Comparison of ENCODE assay signal across 12 cellular contexts in genomic region chr7:40008218-40008815, GRCh38. TPM values are rescaled to one million over a fixed set of nuclear protein-coding genes. Genes with fewer than 3 reads are reported as not detected.
DNase-seq lines count a peak whose midpoint lies in the region; ATAC-seq and TF ChIP-seq lines count a peak whose summit lies in the region.
"Had no signal": no experiment of that assay in that cellular context is flagged by ENCODE, and none has a peak within 500 bp of the region (broad histone marks: within the 10 kb centered on the region; RNA-seq: fewer than 3 reads in every experiment).

No MANE protein-coding gene starts in this region.

- H3K4me3 ChIP-seq in adipocyte (ENCODE audit: low read length) (no peak overlapping the region), fibroblast of pulmonary artery (replicated peaks; ENCODE audit: low read depth, low read length) (no peak overlapping the region)
- H3K4me3 ChIP-seq: gastroesophageal sphincter, K562 had no signal

- no peak for DNase-seq in activated CD4-positive, alpha-beta memory T cell treated with anti-CD3 and anti-CD28 coated beads for 36 hours
- DNase-seq in activated CD4-positive, alpha-beta memory T cell treated with anti-CD3 and anti-CD28 coated beads, Interleukin-2, amount 10 ng/mL, durations not matched to agents 7 days and 5 days, result no peak
- DNase-seq in adipocyte (ENCODE audit: low read depth) (peak; percentile 89), fibroblast of pulmonary artery (ENCODE audit: low read depth) (peak; percentile 63), stromal cell of bone marrow (ENCODE audit: low read depth) (peak; percentile 72), CD14-positive monocyte (ENCODE audit: low spot score) (no peak)
- DNase-seq: NCI-H2029 treated with DMSO at 0.1 percent for 48 hours; stimulated activated CD4-positive, alpha-beta T cell treated with anti-CD3 and anti-CD28 coated beads, Interleukin-4, amount 100 ng/mL, for 4 hours had no signal

- peaks cover 18% of the 10 kb centered on the region for H3K4me1 Mint-ChIP-seq in activated CD4-positive, alpha-beta memory T cell treated with anti-CD3 and anti-CD28 coated beads for 36 hours (ENCODE audit: low read depth)
- peaks cover 3% of the 10 kb centered on the region for H3K4me1 Mint-ChIP-seq in activated CD4-positive, alpha-beta memory T cell treated with anti-CD3 and anti-CD28 coated beads, Interleukin-2, amount 10 ng/mL, durations not matched to agents 7 days and 5 days
- H3K4me1 Mint-ChIP-seq in CD14-positive monocyte, result peaks cover 20% of the 10 kb centered on the region

- H3K27ac Mint-ChIP-seq in activated CD4-positive, alpha-beta memory T cell treated with anti-CD3 and anti-CD28 coated beads for 36 hours, result peak overlapping the region; percentile 18
- H3K27ac Mint-ChIP-seq in activated CD4-positive, alpha-beta memory T cell treated with anti-CD3 and anti-CD28 coated beads, Interleukin-2, amount 10 ng/mL, durations not matched to agents 7 days and 5 days, result no peak overlapping the region
- no peak overlapping the region for H3K27ac Mint-ChIP-seq in CD14-positive monocyte

- no peak overlapping the region for H3K4me3 Mint-ChIP-seq in activated CD4-positive, alpha-beta memory T cell treated with anti-CD3 and anti-CD28 coated beads for 36 hours
- no peak overlapping the region for H3K4me3 Mint-ChIP-seq in activated CD4-positive, alpha-beta memory T cell treated with anti-CD3 and anti-CD28 coated beads, Interleukin-2, amount 10 ng/mL, durations not matched to agents 7 days and 5 days
- no peak overlapping the region for H3K4me3 Mint-ChIP-seq in CD14-positive monocyte

- H3K27me3 Mint-ChIP-seq in activated CD4-positive, alpha-beta memory T cell treated with anti-CD3 and anti-CD28 coated beads for 36 hours, result no peaks in the 10 kb centered on the region
- H3K27me3 Mint-ChIP-seq in activated CD4-positive, alpha-beta memory T cell treated with anti-CD3 and anti-CD28 coated beads, Interleukin-2, amount 10 ng/mL, durations not matched to agents 7 days and 5 days, result no peaks in the 10 kb centered on the region
- no peaks in the 10 kb centered on the region for H3K27me3 Mint-ChIP-seq in CD14-positive monocyte (ENCODE audit: low read depth in 3 of 3)

- no peaks in the 10 kb centered on the region for H3K9me3 ChIP-seq in adipocyte (ENCODE audit: control insufficient read depth, low read length)
- H3K9me3 ChIP-seq: gastroesophageal sphincter had no signal

- H3K9me3 Mint-ChIP-seq in activated CD4-positive, alpha-beta memory T cell treated with anti-CD3 and anti-CD28 coated beads for 36 hours, result no peaks in the 10 kb centered on the region
- no peaks in the 10 kb centered on the region for H3K9me3 Mint-ChIP-seq in activated CD4-positive, alpha-beta memory T cell treated with anti-CD3 and anti-CD28 coated beads, Interleukin-2, amount 10 ng/mL, durations not matched to agents 7 days and 5 days
- no peaks in the 10 kb centered on the region for H3K9me3 Mint-ChIP-seq in CD14-positive monocyte

- H3K9ac ChIP-seq in adipocyte (ENCODE audit: low read length), result peak overlapping the region; percentile 4

- intact Hi-C loops in activated CD4-positive, alpha-beta memory T cell treated with anti-CD3 and anti-CD28 coated beads for 36 hours (cut with micrococcal nuclease), result no loop called here
- intact Hi-C loops in CD14-positive monocyte (cut with micrococcal nuclease), result no loop called here

- POLR2A ChIA-PET in activated CD4-positive, alpha-beta memory T cell treated with anti-CD3 and anti-CD28 coated beads for 36 hours (lab: Charles Lee), result no interaction called here
- POLR2A ChIA-PET in activated CD4-positive, alpha-beta memory T cell treated with anti-CD3 and anti-CD28 coated beads, Interleukin-2, amount 10 ng/mL, durations not matched to agents 7 days and 5 days (lab: Charles Lee), result no interaction called here

- no peaks in the 10 kb centered on the region for H3K27me3 ChIP-seq in adipocyte (replicated peaks; ENCODE audit: control insufficient read depth, insufficient read depth, low read length)
- H3K27me3 ChIP-seq: gastroesophageal sphincter had no signal

- TF ChIP-seq CTCF in fibroblast of pulmonary artery (IDR thresholded peaks at IDR 0.05; ENCODE audit: low read length, missing control alignments) (no peak), CD14-positive monocyte (IDR thresholded peaks at IDR 0.05) (no peak)

- H3K36me3 Mint-ChIP-seq in activated CD4-positive, alpha-beta memory T cell treated with anti-CD3 and anti-CD28 coated beads for 36 hours, result peaks cover 6% of the 10 kb centered on the region
- peaks cover 13% of the 10 kb centered on the region for H3K36me3 Mint-ChIP-seq in activated CD4-positive, alpha-beta memory T cell treated with anti-CD3 and anti-CD28 coated beads, Interleukin-2, amount 10 ng/mL, durations not matched to agents 7 days and 5 days (ENCODE audit: low read depth)
- H3K36me3 Mint-ChIP-seq in CD14-positive monocyte, result peaks cover 26 to 42% of the 10 kb centered on the region in 2 donors

- H3K36me3 ChIP-seq in adipocyte (ENCODE audit: control insufficient read depth, insufficient read depth, low read length, severe bottlenecking), result peaks cover 28% of the 10 kb centered on the region

- ATAC-seq in HG02938 (IDR thresholded peaks at IDR 0.05; ENCODE audit: unreplicated experiment) (no peak), GM21526 (IDR thresholded peaks at IDR 0.05; ENCODE audit: low FRiP score, unreplicated experiment) (no peak)
- ATAC-seq: gastroesophageal sphincter, K562 had no signal

- H3K4me1 ChIP-seq in adipocyte (ENCODE audit: control insufficient read depth, insufficient read depth, low read length), result peaks cover 29% of the 10 kb centered on the region

- CTCF ChIA-PET in activated CD4-positive, alpha-beta memory T cell treated with anti-CD3 and anti-CD28 coated beads for 36 hours (lab: Charles Lee), result no interaction called here
- CTCF ChIA-PET in activated CD4-positive, alpha-beta memory T cell treated with anti-CD3 and anti-CD28 coated beads, Interleukin-2, amount 10 ng/mL, durations not matched to agents 7 days and 5 days (lab: Charles Lee), result interaction anchor here (0.9 kb wide), 1 partner anchor 45 kb away, joined by 4 read pairs; no protein-coding TSS in a partner anchor

RNA-seq across cellular contexts. Expression of gene CDK13, which starts 58.3 kb away (rescaled TPM):
- total RNA-seq in activated CD4-positive, alpha-beta memory T cell treated with anti-CD3 and anti-CD28 coated beads for 36 hours, result 10 to 100 TPM; 29.6 to 30.5 TPM
- total RNA-seq in activated CD4-positive, alpha-beta memory T cell treated with anti-CD3 and anti-CD28 coated beads, Interleukin-2, amount 10 ng/mL, durations not matched to agents 7 days and 5 days, result 10 to 100 TPM; 46.5 to 48.7 TPM
- polyA plus RNA-seq in CD14-positive monocyte, result 10 to 100 TPM in 1 of 2 donors, 1 to 10 TPM in 1; 8.8 to 11.2 TPM

Comparison
In these comparisons a context has a peak if more than half of its experiments do, and no peak if none do; other contexts are left out.
1. DNase-seq: peak in adipocyte (single experiment), fibroblast of pulmonary artery (single experiment) and stromal cell of bone marrow (single experiment); none in activated CD4-positive, alpha-beta memory T cell treated with anti-CD3 and anti-CD28 coated beads for 36 hours (single experiment), activated CD4-positive, alpha-beta memory T cell treated with anti-CD3 and anti-CD28 coated beads, Interleukin-2, amount 10 ng/mL, durations not matched to agents 7 days and 5 days (single experiment) and CD14-positive monocyte (single experiment).